ENCODE assay signal across 1 cellular context in genomic region chr2:112818094-112818902, GRCh38.
TF ChIP-seq lines count a peak whose summit lies in the region.

No MANE protein-coding gene starts in this region.

TF ChIP-seq in K562, 482 proteins besides CTCF, POLR2A, EP300 and RAD21 (continued from another document and continues in another):
- TF ChIP-seq MGA (IDR thresholded peaks at IDR 0.05) (peak; percentile 35; the same call in 1 of the 2 replicates), CREM (IDR thresholded peaks at IDR 0.05; ENCODE audit: low read depth) (0 out of 2 replicates have a peak, but pooled peaks have one; percentile 14), SOX6 (IDR thresholded peaks at IDR 0.05) (peak; percentile 18; the same call in 1 of the 2 replicates), HLTF (IDR thresholded peaks at IDR 0.05) (no peak), ADNP (tag; IDR thresholded peaks at IDR 0.05) (0 out of 2 replicates have a peak, but pooled peaks have one; percentile 26), TFAP4 (CRISPR knock-in tag; IDR thresholded peaks at IDR 0.05; ENCODE audit: borderline replicate concordance) (no peak), FIP1L1 (IDR thresholded peaks at IDR 0.05; ENCODE audit: low read depth, low read length, poor library complexity, severe bottlenecking) (no peak), FOXK2 (conservative IDR thresholded peaks at IDR 0.05 in 1 of 2, IDR thresholded peaks at IDR 0.05 in 1 of 2; ENCODE audit: low read depth in 2 of 2) (peak; percentile 39 to 68; a peak in 2 of 4 replicates), USF2 (CRISPR knock-in tag; IDR thresholded peaks at IDR 0.05) (no peak), NR1H2 (CRISPR knock-in tag; IDR thresholded peaks at IDR 0.05) (no peak), TGIF2 (CRISPR knock-in tag; IDR thresholded peaks at IDR 0.05) (no peak), FOXO4 (CRISPR knock-in tag; IDR thresholded peaks at IDR 0.05) (no peak), ZC3H8 (IDR thresholded peaks at IDR 0.05) (no peak), MYBL2 (IDR thresholded peaks at IDR 0.05; ENCODE audit: low read depth) (no peak), MYBL2 (CRISPR knock-in tag; IDR thresholded peaks at IDR 0.05; ENCODE audit: borderline replicate concordance) (no peak), NCOA2 (IDR thresholded peaks at IDR 0.05; ENCODE audit: partially characterized antibody in 2 of 2) (no peak), JUND (IDR thresholded peaks at IDR 0.05; ENCODE audit: borderline replicate concordance, low read depth, low read length) (0 out of 2 replicates have a peak, but pooled peaks have one; percentile 16), JUND (tag; IDR thresholded peaks at IDR 0.05; ENCODE audit: borderline replicate concordance, low read depth, low read length) (no peak; the same call in 2 of the 3 replicates), ZNF217 (CRISPR knock-in tag; IDR thresholded peaks at IDR 0.05) (no peak), TEAD2 (tag; IDR thresholded peaks at IDR 0.05) (no peak), MYC (IDR thresholded peaks at IDR 0.05; ENCODE audit: low read depth, low read length) (peak; percentile 43; the same call in 1 of the 2 replicates), MYC (CRISPR knock-in tag; IDR thresholded peaks at IDR 0.05; ENCODE audit: borderline replicate concordance, low read depth) (no peak), USF1 (CRISPR knock-in tag; IDR thresholded peaks at IDR 0.05) (no peak), TEAD1 (CRISPR knock-in tag; IDR thresholded peaks at IDR 0.05) (peak in 1 of 2 experiments; percentile 42; a peak in 1 of 4 replicates), TCF3 (CRISPR knock-in tag; IDR thresholded peaks at IDR 0.05) (no peak), ZFP36 (IDR thresholded peaks at IDR 0.05; ENCODE audit: low read depth, low read length, partially characterized antibody) (no peak), ZNF644 (tag; IDR thresholded peaks at IDR 0.05; ENCODE audit: low read depth) (no peak), FOS (IDR thresholded peaks at IDR 0.05; ENCODE audit: extremely low read depth, insufficient read length) (no peak), MXD1 (CRISPR knock-in tag; IDR thresholded peaks at IDR 0.05; ENCODE audit: borderline replicate concordance, poor library complexity, severe bottlenecking) (no peak), PATZ1 (CRISPR knock-in tag; IDR thresholded peaks at IDR 0.05; ENCODE audit: borderline replicate concordance) (no peak), ZNF551 (CRISPR knock-in tag; IDR thresholded peaks at IDR 0.05) (no peak), FUS (optimal IDR thresholded peaks at IDR 0.05; ENCODE audit: low read depth, low read length) (no peak), RCOR1 (IDR thresholded peaks at IDR 0.05; ENCODE audit: borderline replicate concordance in 1 of 2, low read depth in 2 of 2, low read length in 2 of 2) (peak in 1 of 2 experiments; percentile 37; a peak in 1 of 4 replicates), FOXP4 (CRISPR knock-in tag; IDR thresholded peaks at IDR 0.05; ENCODE audit: borderline replicate concordance) (no peak), HBP1 (CRISPR knock-in tag; IDR thresholded peaks at IDR 0.05) (no peak), RBBP5 (IDR thresholded peaks at IDR 0.05; ENCODE audit: borderline replicate concordance, insufficient read depth, low read length, poor library complexity, severe bottlenecking) (no peak), KDM5B (IDR thresholded peaks at IDR 0.05; ENCODE audit: insufficient replicate concordance, low read depth, low read length) (no peak)
